ENCODE assay signal across 8 cellular contexts in the genomic region with DNA sequence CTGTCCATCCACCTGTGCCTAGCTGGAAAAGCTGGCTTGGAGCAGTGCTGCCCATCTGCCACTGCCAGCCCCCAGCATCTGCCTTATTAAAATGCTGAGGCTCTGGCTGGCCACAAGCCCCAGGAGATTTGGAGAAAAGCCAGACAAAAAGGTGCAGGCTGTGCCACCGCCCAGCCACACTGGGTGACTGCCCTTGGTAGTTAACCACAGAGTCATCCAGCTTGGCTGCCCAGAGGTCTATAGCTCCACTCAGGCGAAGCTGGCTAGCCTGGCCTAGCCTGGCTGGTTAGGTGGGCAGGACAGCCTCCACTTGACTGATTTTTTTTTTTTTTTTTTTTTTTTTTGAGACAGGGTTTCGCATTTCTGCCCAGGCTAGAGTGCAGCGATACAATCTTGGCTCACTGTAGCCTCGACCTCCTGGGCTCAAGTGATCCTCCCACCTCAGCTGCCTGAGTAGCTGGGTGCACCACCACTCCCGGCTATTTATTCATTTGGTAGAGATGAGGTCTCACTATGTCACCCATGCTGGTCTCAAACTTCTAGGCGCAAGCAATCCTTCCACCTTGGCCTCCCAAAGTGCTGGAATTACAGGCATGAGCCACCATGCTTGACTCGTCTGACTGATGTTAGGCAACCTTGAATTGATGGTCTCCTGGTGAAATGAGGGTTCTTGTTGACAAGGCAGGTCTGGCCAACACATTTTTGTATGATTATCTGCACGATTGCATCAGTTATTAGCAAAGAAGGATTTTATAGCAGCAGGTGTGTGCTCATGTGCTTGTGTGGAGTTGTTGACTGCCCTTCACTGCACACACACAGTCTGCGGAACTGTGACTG.
A peak's percentile ranks its signal among the peaks of the same experiment; 100 is the strongest.
DNase-seq lines count a peak whose midpoint lies in the region; ATAC-seq and TF ChIP-seq lines count a peak whose summit lies in the region.

No MANE protein-coding gene starts in this region.

- DNase-seq in NCI-H2081 (lab: John Stamatoyannopoulos, UW) (peak; percentile 16 to 47), amniotic epithelial cell (ENCODE audit: low read depth) (peak; percentile 29), neuronal stem cell (ENCODE audit: low spot score) (no peak), NCI-H146 (lab: John Stamatoyannopoulos, UW) (no peak), ascending aorta (ENCODE audit: low spot score in 2 of 2) (no peak)
- no peak for DNase-seq in activated CD8-positive, alpha-beta memory T cell treated with anti-CD3 and anti-CD28 coated beads for 24 hours

- no peak overlapping the region for H4K8ac ChIP-seq in neuronal stem cell (ENCODE audit: low read depth, low read length)

- peak overlapping the region; percentile 73 for H3K9ac ChIP-seq in neuronal stem cell (ENCODE audit: low read depth, low read length, poor library complexity)

- H2AFZ ChIP-seq in neuronal stem cell (ENCODE audit: low read length): no peak overlapping the region

- H3K79me1 ChIP-seq in neuronal stem cell (ENCODE audit: low read depth, low read length): peaks cover 2% of the 10 kb centered on the region

- H3K14ac ChIP-seq in neuronal stem cell (ENCODE audit: low read length): peak overlapping the region; percentile 65

- no peaks in the 10 kb centered on the region for H3K27me3 ChIP-seq in DOHH2 (ENCODE audit: control insufficient read depth, low read length)
- H3K27me3 ChIP-seq in neuronal stem cell (ENCODE audit: control insufficient read depth in 3 of 3, insufficient read depth in 3 of 3, low read depth in 1 of 3, low read length in 3 of 3): peaks cover 0 to 70% (median 0%) of the 10 kb centered on the region in 3 experiments
- no peaks in the 10 kb centered on the region for H3K27me3 ChIP-seq in ascending aorta

- no peak for ATAC-seq in HG03432 (IDR thresholded peaks at IDR 0.05; ENCODE audit: unreplicated experiment)

- H2BK15ac ChIP-seq in neuronal stem cell (ENCODE audit: low read length): no peak overlapping the region

- peak overlapping the region; percentile 82 for H2AK5ac ChIP-seq in neuronal stem cell (ENCODE audit: low read depth, low read length)

- no peak for TF ChIP-seq CTCF in DOHH2 (IDR thresholded peaks at IDR 0.05; ENCODE audit: low read depth, low read length, poor library complexity, severe bottlenecking)
- TF ChIP-seq CTCF in ascending aorta (IDR thresholded peaks at IDR 0.05): no peak

- no peaks in the 10 kb centered on the region for H3K36me3 ChIP-seq in DOHH2 (ENCODE audit: control insufficient read depth, low read length)
- no peaks in the 10 kb centered on the region for H3K36me3 ChIP-seq in neuronal stem cell (replicated peaks in 1 of 2; ENCODE audit: control insufficient read depth in 2 of 2, insufficient read depth in 2 of 2, low read length in 2 of 2)
- H3K36me3 ChIP-seq in ascending aorta: no peaks in the 10 kb centered on the region

- H3K27ac ChIP-seq in DOHH2 (ENCODE audit: low read depth, low read length) (peak overlapping the region; percentile 95), neuronal stem cell (replicated peaks; ENCODE audit: low read length) (no peak overlapping the region), ascending aorta (no peak overlapping the region)

- no peak overlapping the region for H3K18ac ChIP-seq in neuronal stem cell (ENCODE audit: low read length)

- WGBS in neuronal stem cell (ENCODE audit: extremely low coverage in 2 of 2, insufficient read length in 2 of 2, insufficient replicate concordance in 1 of 2), 2 donors: no CpG with 5 or more reads among the region's 10 CpGs

- peak overlapping the region; percentile 66 for H3K23ac ChIP-seq in neuronal stem cell (ENCODE audit: low read depth, low read length, poor library complexity)

- H4K20me1 ChIP-seq in DOHH2 (ENCODE audit: control insufficient read depth, insufficient read depth, low read depth, low read length): no peaks in the 10 kb centered on the region

- no peak overlapping the region for H4K91ac ChIP-seq in neuronal stem cell (ENCODE audit: low read depth, low read length, poor library complexity)

- H3K4me1 ChIP-seq in DOHH2 (ENCODE audit: control insufficient read depth, low read length) (peaks cover 64% of the 10 kb centered on the region), neuronal stem cell (ENCODE audit: control insufficient read depth in 2 of 2, insufficient read depth in 1 of 2, low read depth in 1 of 2, low read length in 2 of 2) (peaks cover 4 to 16% of the 10 kb centered on the region in 2 donors), ascending aorta (peaks cover 0 to 5% of the 10 kb centered on the region in 2 donors)

- peak overlapping the region; percentile 11 for H2BK5ac ChIP-seq in neuronal stem cell (ENCODE audit: low read length)

- peaks cover 74% of the 10 kb centered on the region for H3K79me2 ChIP-seq in DOHH2 (ENCODE audit: control insufficient read depth, low read length)

- H3K4me3 ChIP-seq in DOHH2 (ENCODE audit: low read length) (peak overlapping the region; percentile 69), neuronal stem cell (ENCODE audit: low read length in 2 of 2) (no peak overlapping the region), ascending aorta (no peak overlapping the region)

- H3K9me2 ChIP-seq in DOHH2 (replicated peaks; ENCODE audit: control insufficient read depth, low read length): no peaks in the 10 kb centered on the region

- peaks cover 15% of the 10 kb centered on the region for H3F3A ChIP-seq in DOHH2 (ENCODE audit: control insufficient read depth, insufficient read depth)

- H3K9me3 ChIP-seq in DOHH2 (ENCODE audit: control insufficient read depth, insufficient read depth, low read length) (no peaks in the 10 kb centered on the region), neuronal stem cell (replicated peaks in 1 of 2; ENCODE audit: control insufficient read depth in 2 of 2, insufficient read depth in 1 of 2, low read depth in 1 of 2, low read length in 2 of 2) (no peaks in the 10 kb centered on the region), ascending aorta (no peaks in the 10 kb centered on the region)

- H3K4me2 ChIP-seq in DOHH2 (ENCODE audit: low read length): peak overlapping the region; percentile 77
- no peak overlapping the region for H3K4me2 ChIP-seq in neuronal stem cell (ENCODE audit: insufficient read depth, low read length, poor library complexity, severe bottlenecking)

- no peak overlapping the region for H2BK12ac ChIP-seq in neuronal stem cell (ENCODE audit: low read length)

- intact Hi-C loops in ascending aorta (cut with DNase I): no loop called here

- H2BK120ac ChIP-seq in neuronal stem cell (ENCODE audit: low read depth, low read length): no peak overlapping the region

- H3K4ac ChIP-seq in neuronal stem cell (ENCODE audit: low read length): no peak overlapping the region

Comparison
In these comparisons a context has a peak if more than half of its experiments do, and no peak if none do; other contexts are left out.
1. DNase-seq: peak in NCI-H2081 (2 of 2) and amniotic epithelial cell (single experiment); none in neuronal stem cell (single experiment), activated CD8-positive, alpha-beta memory T cell treated with anti-CD3 and anti-CD28 coated beads for 24 hours (single experiment), NCI-H146 (single experiment) and ascending aorta (0 of 2).